ENCODE assay signal across 6 cellular contexts in the genomic region with DNA sequence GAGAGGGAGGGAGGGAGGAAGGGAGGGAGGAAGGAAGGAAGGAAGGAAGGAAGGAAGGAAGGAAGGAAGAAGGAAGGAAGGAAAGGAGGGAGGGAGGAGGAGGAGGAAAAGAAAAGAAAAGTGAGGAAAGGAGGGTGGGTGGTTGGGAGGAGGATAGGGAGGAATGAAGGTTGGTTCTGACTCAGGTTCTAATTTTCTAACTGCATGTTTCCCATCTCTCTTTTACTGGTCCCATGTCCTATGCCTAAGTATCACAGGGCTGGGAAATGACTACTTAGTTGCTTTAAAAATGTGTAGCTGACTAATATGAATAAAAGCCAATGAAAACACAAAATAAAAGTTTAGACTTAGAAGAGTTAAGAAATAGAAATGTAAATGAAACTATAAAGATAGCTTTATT.
"Had no signal": no experiment of that assay in that cellular context is flagged by ENCODE, and none has a peak within 500 bp of the region (broad histone marks: within the 10 kb centered on the region; RNA-seq: fewer than 3 reads in every experiment).

No MANE protein-coding gene starts in this region.

- H3K27ac ChIP-seq: HL-60, KMS-11 had no signal

- H3K9ac ChIP-seq: KMS-11 had no signal

- FAIRE-seq: HTR-8/SVneo had no signal

- H3K4me2 ChIP-seq: KMS-11 had no signal

- DNase-seq: IMR-90, KBM-7, KG1 had no signal
